Comparison of ENCODE assay signal across 15 cellular contexts in genomic region chr18:58337688-58338087, GRCh38.
A peak's percentile ranks its signal among the peaks of the same experiment; 100 is the strongest.
DNase-seq lines count a peak whose midpoint lies in the region; ATAC-seq and TF ChIP-seq lines count a peak whose summit lies in the region.
"Had no signal": no experiment of that assay in that cellular context is flagged by ENCODE, and none has a peak within 500 bp of the region (broad histone marks: within the 10 kb centered on the region; RNA-seq: fewer than 3 reads in every experiment).

No MANE protein-coding gene starts in this region.

- H3K4me1 ChIP-seq in BLaER1: peaks cover 21% of the 10 kb centered on the region

- H3K9me3 ChIP-seq in BLaER1 (peaks cover 13% of the 10 kb centered on the region; the same call in 1 of the 2 replicates), neural cell (ENCODE audit: low read length) (no peaks in the 10 kb centered on the region)

- no peaks in the 10 kb centered on the region for H3K27me3 ChIP-seq in BLaER1
- no peaks in the 10 kb centered on the region for H3K27me3 ChIP-seq in neural cell (ENCODE audit: insufficient read depth, low read depth, low read length)
- no peaks in the 10 kb centered on the region for H3K27me3 ChIP-seq in brain microvascular endothelial cell (replicated peaks)

- no peak for TF ChIP-seq RAD21 in neural cell (conservative IDR thresholded peaks at IDR 0.05)

- intact Hi-C loops in activated CD8-positive, alpha-beta T cell treated with anti-CD3 and anti-CD28 coated beads for 36 hours (cut with micrococcal nuclease): no loop called here

- H3K4me2 ChIP-seq in BLaER1 (peak overlapping the region; percentile 25; the same call in 1 of the 2 replicates), neural cell (ENCODE audit: low read length) (no peak overlapping the region)

- H3K36me3 ChIP-seq in BLaER1: peaks cover 26% of the 10 kb centered on the region
- peaks cover 3% of the 10 kb centered on the region for H3K36me3 ChIP-seq in neural cell (ENCODE audit: insufficient read depth, low read length)
- H3K36me3 ChIP-seq in brain microvascular endothelial cell (replicated peaks): peaks cover 9% of the 10 kb centered on the region

- no peaks in the 10 kb centered on the region for H3K9me3 Mint-ChIP-seq in activated CD8-positive, alpha-beta T cell treated with anti-CD3 and anti-CD28 coated beads for 36 hours
- H3K9me3 Mint-ChIP-seq: activated naive CD8-positive, alpha-beta T cell treated with anti-CD3 and anti-CD28 coated beads, Interleukin-2, amount 10 ng/mL, durations not matched to agents 7 days and 5 days had no signal

- H3K27ac ChIP-seq in BLaER1 (no peak overlapping the region), neural cell (ENCODE audit: low read length) (peak overlapping the region; percentile 91), brain microvascular endothelial cell (no peak overlapping the region)

- POLR2A ChIA-PET in activated CD8-positive, alpha-beta T cell treated with anti-CD3 and anti-CD28 coated beads for 36 hours (lab: Charles Lee): no interaction called here

- no peak overlapping the region for H3K9ac ChIP-seq in BLaER1
- H3K9ac ChIP-seq in neural cell (ENCODE audit: low read length): no peak overlapping the region

- no peak overlapping the region for H3K4me3 Mint-ChIP-seq in activated CD8-positive, alpha-beta T cell treated with anti-CD3 and anti-CD28 coated beads for 36 hours
- H3K4me3 Mint-ChIP-seq: activated CD8-positive, alpha-beta memory T cell treated with anti-CD3 and anti-CD28 coated beads, Interleukin-2, amount 10 ng/mL, durations not matched to agents 7 days and 5 days; activated naive CD8-positive, alpha-beta T cell treated with anti-CD3 and anti-CD28 coated beads, Interleukin-2, amount 10 ng/mL, durations not matched to agents 7 days and 5 days had no signal

- H3K4me1 Mint-ChIP-seq in activated CD8-positive, alpha-beta T cell treated with anti-CD3 and anti-CD28 coated beads for 36 hours (ENCODE audit: low read depth): no peaks in the 10 kb centered on the region
- H3K4me1 Mint-ChIP-seq: activated CD8-positive, alpha-beta memory T cell treated with anti-CD3 and anti-CD28 coated beads, Interleukin-2, amount 10 ng/mL, durations not matched to agents 7 days and 5 days; activated naive CD8-positive, alpha-beta T cell treated with anti-CD3 and anti-CD28 coated beads, Interleukin-2, amount 10 ng/mL, durations not matched to agents 7 days and 5 days had no signal

- H3K4me3 ChIP-seq in BLaER1 (no peak overlapping the region), fibroblast of villous mesenchyme (ENCODE audit: low read depth, low read length) (no peak overlapping the region), neural cell (ENCODE audit: low read length) (no peak overlapping the region), brain microvascular endothelial cell (ENCODE audit: low read depth, low read length) (no peak overlapping the region)

- H3F3A ChIP-seq in neural cell (ENCODE audit: insufficient read depth, low read length, poor library complexity, severe bottlenecking): peaks cover 8% of the 10 kb centered on the region

- H3K9me2 ChIP-seq in neural cell (ENCODE audit: insufficient read depth, low read length): no peaks in the 10 kb centered on the region

- no peak for TF ChIP-seq EP300 in neural cell (conservative IDR thresholded peaks at IDR 0.05; ENCODE audit: poor library complexity, severe bottlenecking)

- H3K27me3 Mint-ChIP-seq in activated CD8-positive, alpha-beta T cell treated with anti-CD3 and anti-CD28 coated beads for 36 hours: no peaks in the 10 kb centered on the region
- H3K27me3 Mint-ChIP-seq: activated CD8-positive, alpha-beta memory T cell treated with anti-CD3 and anti-CD28 coated beads, Interleukin-2, amount 10 ng/mL, durations not matched to agents 7 days and 5 days had no signal

- CTCF ChIA-PET in activated CD8-positive, alpha-beta T cell treated with anti-CD3 and anti-CD28 coated beads for 36 hours (lab: Charles Lee): interaction anchor here (0.7 kb wide), 1 partner anchor 156 kb away, joined by 3 read pairs; no protein-coding TSS in a partner anchor

- no peak for ATAC-seq in activated CD8-positive, alpha-beta T cell treated with anti-CD3 and anti-CD28 coated beads for 36 hours
- ATAC-seq: activated CD8-positive, alpha-beta memory T cell treated with anti-CD3 and anti-CD28 coated beads, Interleukin-2, amount 10 ng/mL, durations not matched to agents 7 days and 5 days had no signal

- TF ChIP-seq CTCF in fibroblast of villous mesenchyme (IDR thresholded peaks at IDR 0.05; ENCODE audit: insufficient read depth, low read depth, low read length): no peak
- TF ChIP-seq CTCF in neural cell (IDR thresholded peaks at IDR 0.05; ENCODE audit: poor library complexity, severe bottlenecking): no peak
- TF ChIP-seq CTCF in activated CD8-positive, alpha-beta T cell treated with anti-CD3 and anti-CD28 coated beads for 36 hours (IDR thresholded peaks at IDR 0.05): no peak
- no peak for TF ChIP-seq CTCF in brain microvascular endothelial cell (IDR thresholded peaks at IDR 0.05; ENCODE audit: low read depth, low read length, missing control alignments)

- in situ Hi-C loops in brain microvascular endothelial cell (cut with HindIII; ENCODE audit: low pct_ligation_motif_present, low sequenced_read_pairs): no loop called here

- DNase-seq in SW480 (ENCODE audit: low spot score) (peak; percentile 39), fibroblast of villous mesenchyme (ENCODE audit: low read depth) (peak; percentile 75), superior temporal gyrus (ENCODE audit: extremely low spot score) (no peak), brain microvascular endothelial cell (no peak)
- DNase-seq in activated CD8-positive, alpha-beta T cell treated with anti-CD3 and anti-CD28 coated beads for 36 hours: no peak
- DNase-seq in stimulated activated CD4-positive, alpha-beta T cell treated with anti-CD3 and anti-CD28 coated beads, Interleukin-4, amount 100 ng/mL, for 1 hour: no peak
- DNase-seq: activated CD8-positive, alpha-beta memory T cell treated with anti-CD3 and anti-CD28 coated beads, Interleukin-2, amount 10 ng/mL, durations not matched to agents 7 days and 5 days; activated naive CD8-positive, alpha-beta T cell treated with anti-CD3 and anti-CD28 coated beads, Interleukin-2, amount 10 ng/mL, durations not matched to agents 7 days and 5 days; dermis blood vessel endothelial cell; DMS153; glutamatergic neuron; NCI-H774; stimulated activated CD4-positive, alpha-beta T cell treated with anti-CD3 and anti-CD28 coated beads, Interleukin-1b, Interleukin-23, amount 100 ng/mL, for 48 hours had no signal

- H3K36me3 Mint-ChIP-seq in activated CD8-positive, alpha-beta T cell treated with anti-CD3 and anti-CD28 coated beads for 36 hours (ENCODE audit: low read depth): no peaks in the 10 kb centered on the region
- H3K36me3 Mint-ChIP-seq: activated CD8-positive, alpha-beta memory T cell treated with anti-CD3 and anti-CD28 coated beads, Interleukin-2, amount 10 ng/mL, durations not matched to agents 7 days and 5 days; activated naive CD8-positive, alpha-beta T cell treated with anti-CD3 and anti-CD28 coated beads, Interleukin-2, amount 10 ng/mL, durations not matched to agents 7 days and 5 days had no signal

- no peaks in the 10 kb centered on the region for H3K79me2 ChIP-seq in neural cell (replicated peaks; ENCODE audit: insufficient read depth, low read length)

- no peak overlapping the region for H2AFZ ChIP-seq in neural cell (ENCODE audit: low read depth, low read length)

- no peaks in the 10 kb centered on the region for H4K20me1 ChIP-seq in BLaER1
- no peaks in the 10 kb centered on the region for H4K20me1 ChIP-seq in neural cell (ENCODE audit: insufficient read depth)

- H3K27ac Mint-ChIP-seq in activated CD8-positive, alpha-beta T cell treated with anti-CD3 and anti-CD28 coated beads for 36 hours: no peak overlapping the region
- H3K27ac Mint-ChIP-seq: activated CD8-positive, alpha-beta memory T cell treated with anti-CD3 and anti-CD28 coated beads, Interleukin-2, amount 10 ng/mL, durations not matched to agents 7 days and 5 days; activated naive CD8-positive, alpha-beta T cell treated with anti-CD3 and anti-CD28 coated beads, Interleukin-2, amount 10 ng/mL, durations not matched to agents 7 days and 5 days had no signal

TF ChIP-seq in neural cell, 6 proteins besides CTCF, POLR2A, EP300 and RAD21:
- no peak for TF ChIP-seq SMC3 (conservative IDR thresholded peaks at IDR 0.05; ENCODE audit: poor library complexity)
- TF ChIP-seq TAF1 (IDR thresholded peaks at IDR 0.05; ENCODE audit: low read depth): no peak
- no peak for TF ChIP-seq MXI1 (conservative IDR thresholded peaks at IDR 0.05; ENCODE audit: poor library complexity, severe bottlenecking)
- no peak for TF ChIP-seq EZH2 (IDR thresholded peaks at IDR 0.05; ENCODE audit: borderline replicate concordance, insufficient read depth, low read length, poor library complexity, severe bottlenecking)
- TF ChIP-seq POLR2AphosphoS5 (IDR thresholded peaks at IDR 0.05): no peak
- TF ChIP-seq REST (IDR thresholded peaks at IDR 0.05; ENCODE audit: borderline replicate concordance): no peak

Comparison
In these comparisons a context has a peak if more than half of its experiments do, and no peak if none do; other contexts are left out.
1. DNase-seq: peak in SW480 (single experiment) and fibroblast of villous mesenchyme (single experiment); none in superior temporal gyrus (single experiment), activated CD8-positive, alpha-beta T cell treated with anti-CD3 and anti-CD28 coated beads for 36 hours (single experiment), stimulated activated CD4-positive, alpha-beta T cell treated with anti-CD3 and anti-CD28 coated beads, Interleukin-4, amount 100 ng/mL, for 1 hour (single experiment) and brain microvascular endothelial cell (single experiment).